25 cellular contexts compared by ENCODE assay signal in genomic region chr13:36783883-36784282, GRCh38. TPM values are rescaled to one million over a fixed set of nuclear protein-coding genes. Genes with fewer than 3 reads are reported as not detected.
DNase-seq lines count a peak whose midpoint lies in the region; ATAC-seq and TF ChIP-seq lines count a peak whose summit lies in the region.
"Had no signal": no experiment of that assay in that cellular context is flagged by ENCODE, and none has a peak within 500 bp of the region (broad histone marks: within the 10 kb centered on the region; RNA-seq: fewer than 3 reads in every experiment).

No MANE protein-coding gene starts in this region.

- H4K20me1 ChIP-seq in neural progenitor cell (ENCODE audit: low read depth) (no peaks in the 10 kb centered on the region), hepatocyte (ENCODE audit: insufficient read depth, poor library complexity, severe bottlenecking) (no peaks in the 10 kb centered on the region)
- H4K20me1 ChIP-seq: BLaER1 had no signal

- 44% methylated on average over 3 of the region's 3 CpGs for WGBS in liver
- WGBS in hepatocyte (ENCODE audit: low lambda C conversion rate, missing lambda C conversion rate), result 51% methylated on average over 3 of the region's 3 CpGs

- H3K4me3 ChIP-seq in liver (ENCODE audit: low read depth in 1 of 3, low read length in 3 of 3) (no peak overlapping the region), neural progenitor cell (no peak overlapping the region), hepatocyte (no peak overlapping the region)
- H3K4me3 ChIP-seq: BLaER1, GM12878 had no signal

- peaks cover 2% of the 10 kb centered on the region for H3K9me3 Mint-ChIP-seq in neural progenitor cell
- H3K9me3 Mint-ChIP-seq: CD8-positive, alpha-beta memory T cell had no signal

- no peaks in the 10 kb centered on the region for H3K36me3 ChIP-seq in liver (ENCODE audit: control insufficient read depth in 4 of 4, insufficient read depth in 3 of 4, low read depth in 1 of 4, low read length in 3 of 4)
- no peaks in the 10 kb centered on the region for H3K36me3 ChIP-seq in neural progenitor cell
- no peaks in the 10 kb centered on the region for H3K36me3 ChIP-seq in hepatocyte (replicated peaks; ENCODE audit: insufficient read depth, low read depth)
- H3K36me3 ChIP-seq: BE2C, BLaER1 had no signal

- H3K9me3 ChIP-seq in liver (ENCODE audit: control insufficient read depth in 4 of 4, low read length in 3 of 4), result no peaks in the 10 kb centered on the region
- no peaks in the 10 kb centered on the region for H3K9me3 ChIP-seq in neural progenitor cell (ENCODE audit: low read depth)
- H3K9me3 ChIP-seq in hepatocyte (ENCODE audit: low read depth), result no peaks in the 10 kb centered on the region
- H3K9me3 ChIP-seq: BE2C, BLaER1 had no signal

- H3K27me3 ChIP-seq in liver (ENCODE audit: control insufficient read depth in 4 of 4, insufficient read depth in 4 of 4, low read length in 3 of 4), result no peaks in the 10 kb centered on the region
- H3K27me3 ChIP-seq in neural progenitor cell, result no peaks in the 10 kb centered on the region
- no peaks in the 10 kb centered on the region for H3K27me3 ChIP-seq in hepatocyte
- H3K27me3 ChIP-seq: BLaER1 had no signal

- H3K27me3 Mint-ChIP-seq in neural progenitor cell (ENCODE audit: insufficient read depth, low read depth), result peaks cover 7% of the 10 kb centered on the region

- no peaks in the 10 kb centered on the region for H3K9me2 ChIP-seq in hepatocyte (replicated peaks; ENCODE audit: insufficient read depth)

- TF ChIP-seq RAD21 in liver (IDR thresholded peaks at IDR 0.05), result no peak

- H3K4me3 Mint-ChIP-seq in neural progenitor cell, result no peak overlapping the region
- H3K4me3 Mint-ChIP-seq: CD14-positive monocyte; CD4-positive, alpha-beta memory T cell; CD4-positive, CD25-positive, alpha-beta regulatory T cell; CD8-positive, alpha-beta memory T cell had no signal

- peak overlapping the region; percentile 72 for H3K27ac Mint-ChIP-seq in neural progenitor cell
- H3K27ac Mint-ChIP-seq: CD14-positive monocyte; CD4-positive, alpha-beta memory T cell; CD4-positive, CD25-positive, alpha-beta regulatory T cell; CD8-positive, alpha-beta memory T cell had no signal

- H3K27ac ChIP-seq in liver (ENCODE audit: low read depth in 1 of 2, low read length in 2 of 2) (no peak overlapping the region), neural progenitor cell (no peak overlapping the region), hepatocyte (no peak overlapping the region)
- H3K27ac ChIP-seq: BLaER1 had no signal

- peak; percentile 92 for ATAC-seq in left lobe of liver
- ATAC-seq in HG03457 (IDR thresholded peaks at IDR 0.05; ENCODE audit: unreplicated experiment), result no peak
- no peak for ATAC-seq in HG03520 (IDR thresholded peaks at IDR 0.05; ENCODE audit: unreplicated experiment)
- ATAC-seq in HG03571 (IDR thresholded peaks at IDR 0.05; ENCODE audit: unreplicated experiment), result no peak
- ATAC-seq: GM12878 had no signal

- no peak overlapping the region for H2AFZ ChIP-seq in neural progenitor cell (replicated peaks)
- H2AFZ ChIP-seq in hepatocyte, result no peak overlapping the region

- no peaks in the 10 kb centered on the region for H3K36me3 Mint-ChIP-seq in neural progenitor cell
- H3K36me3 Mint-ChIP-seq: CD14-positive monocyte; CD4-positive, alpha-beta memory T cell; CD4-positive, CD25-positive, alpha-beta regulatory T cell; CD8-positive, alpha-beta memory T cell had no signal

- H3K4me1 ChIP-seq in liver (ENCODE audit: control insufficient read depth in 4 of 4, insufficient read depth in 4 of 4, low read length in 3 of 4) (peaks cover 0 to 3% (median 0%) of the 10 kb centered on the region in 4 donors), neural progenitor cell (peaks cover 10% of the 10 kb centered on the region), hepatocyte (ENCODE audit: insufficient read depth) (no peaks in the 10 kb centered on the region)
- H3K4me1 ChIP-seq: BE2C had no signal

- DNase-seq in left lobe of liver (ENCODE audit: low spot score) (no peak), neural progenitor cell (ENCODE audit: low spot score) (no peak), hepatocyte (ENCODE audit: low spot score) (no peak)
- DNase-seq: 8988T; ACHN; BE2C; C1 segment of cervical spinal cord; CD4-positive, alpha-beta memory T cell; CD4-positive, CD25-positive, alpha-beta regulatory T cell; CD8-positive, alpha-beta memory T cell; COR-L47; DMS 273 treated with DMSO at 0.1 percent for 48 hours; DMS153; DMS53; DMS79; DND-41; EL; GDM1 had no signal

- H3K4me2 ChIP-seq in neural progenitor cell (no peak overlapping the region), hepatocyte (no peak overlapping the region)
- H3K4me2 ChIP-seq: BLaER1 had no signal

- H3K79me2 ChIP-seq in neural progenitor cell (ENCODE audit: low read depth) (no peaks in the 10 kb centered on the region), hepatocyte (no peaks in the 10 kb centered on the region)

- TF ChIP-seq CTCF in liver (IDR thresholded peaks at IDR 0.05; ENCODE audit: low read depth, low read length, missing input control) (no peak), neural progenitor cell (IDR thresholded peaks at IDR 0.05) (no peak), hepatocyte (IDR thresholded peaks at IDR 0.05; ENCODE audit: poor library complexity) (no peak)

- peaks cover 9% of the 10 kb centered on the region for H3F3A ChIP-seq in neural progenitor cell (ENCODE audit: low read depth)

- no peak overlapping the region for H3K9ac ChIP-seq in liver (ENCODE audit: low read depth in 1 of 2, low read length in 2 of 2)
- no peak overlapping the region for H3K9ac ChIP-seq in neural progenitor cell
- H3K9ac ChIP-seq: BLaER1 had no signal

- peaks cover 32% of the 10 kb centered on the region for H3K4me1 Mint-ChIP-seq in neural progenitor cell
- H3K4me1 Mint-ChIP-seq: CD4-positive, alpha-beta memory T cell; CD8-positive, alpha-beta memory T cell had no signal

TF ChIP-seq in liver, 16 proteins besides CTCF, POLR2A, EP300 and RAD21:
- TF ChIP-seq, protein P1, sequence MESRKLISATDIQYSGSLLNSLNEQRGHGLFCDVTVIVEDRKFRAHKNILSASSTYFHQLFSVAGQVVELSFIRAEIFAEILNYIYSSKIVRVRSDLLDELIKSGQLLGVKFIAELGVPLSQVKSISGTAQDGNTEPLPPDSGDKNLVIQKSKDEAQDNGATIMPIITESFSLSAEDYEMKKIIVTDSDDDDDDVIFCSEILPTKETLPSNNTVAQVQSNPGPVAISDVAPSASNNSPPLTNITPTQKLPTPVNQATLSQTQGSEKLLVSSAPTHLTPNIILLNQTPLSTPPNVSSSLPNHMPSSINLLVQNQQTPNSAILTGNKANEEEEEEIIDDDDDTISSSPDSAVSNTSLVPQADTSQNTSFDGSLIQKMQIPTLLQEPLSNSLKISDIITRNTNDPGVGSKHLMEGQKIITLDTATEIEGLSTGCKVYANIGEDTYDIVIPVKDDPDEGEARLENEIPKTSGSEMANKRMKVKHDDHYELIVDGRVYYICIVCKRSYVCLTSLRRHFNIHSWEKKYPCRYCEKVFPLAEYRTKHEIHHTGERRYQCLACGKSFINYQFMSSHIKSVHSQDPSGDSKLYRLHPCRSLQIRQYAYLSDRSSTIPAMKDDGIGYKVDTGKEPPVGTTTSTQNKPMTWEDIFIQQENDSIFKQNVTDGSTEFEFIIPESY (IDR thresholded peaks at IDR 0.05), result no peak
- TF ChIP-seq HNF4A (conservative IDR thresholded peaks at IDR 0.05) (peak; percentile 44 to 53), TAF1 (conservative IDR thresholded peaks at IDR 0.05) (no peak), SP1 (IDR thresholded peaks at IDR 0.05) (no peak)

RNA-seq across cellular contexts. Expression of gene RFXAP, which starts 35.1 kb away (rescaled TPM):
- 0.75 TPM for total RNA-seq in left lobe of liver
- total RNA-seq in liver, result 1 to 10 TPM; 2.4 to 3.4 TPM
- polyA plus RNA-seq in liver, result 1 to 10 TPM in 1 of 2 donors, under 1 TPM in 1; 0.60 to 1.3 TPM
- total RNA-seq in neural progenitor cell (ENCODE audit: low replicate concordance), result 7.5 and 10.4 TPM in 2 replicates
- total RNA-seq in hepatocyte, result 2.7 and 2.9 TPM in 2 replicates
- 3.1 and 5.8 TPM in 2 replicates for polyA plus RNA-seq in hepatocyte
